ENCODE assay signal across 10 cellular contexts in genomic region chr5:72908666-72909065, GRCh38.
"Had no signal": no experiment of that assay in that cellular context is flagged by ENCODE, and none has a peak within 500 bp of the region (broad histone marks: within the 10 kb centered on the region; RNA-seq: fewer than 3 reads in every experiment).

No MANE protein-coding gene starts in this region.

- ATAC-seq: stimulated activated memory B cell treated with anti-CD40 and anti-IgM and Interleukin-4, amounts not matched to agents 10 μg/mL and 1 μg/mL and 100 μg/mL, for 72 hours had no signal

- H3K9me3 ChIP-seq: ascending aorta, esophagus squamous epithelium, transverse colon had no signal

- H3K4me1 ChIP-seq: ascending aorta, esophagus squamous epithelium, transverse colon had no signal

- DNase-seq: activated CD4-positive, alpha-beta T cell treated with anti-CD3 and anti-CD28 coated beads for 1 hour; activated CD4-positive, alpha-beta T cell treated with anti-CD3 and anti-CD28 coated beads, Interleukin-2, amount 50 U/mL, for 48 hours; activated gamma-delta T cell; activated naive CD8-positive, alpha-beta T cell treated with anti-CD3 and anti-CD28 coated beads, Interleukin-2, amount 10 ng/mL, durations not matched to agents 7 days and 5 days; activated T-cell treated with anti-CD3 and anti-CD28 coated beads, Interleukin-2, amount 50 U/mL, for 48 hours; esophagus squamous epithelium; hippocampal formation; transverse colon had no signal

- H3K27ac ChIP-seq: ascending aorta, esophagus squamous epithelium, transverse colon had no signal

- H3K27me3 ChIP-seq: ascending aorta, esophagus squamous epithelium, transverse colon had no signal

- H3K4me3 ChIP-seq: ascending aorta, esophagus squamous epithelium, transverse colon had no signal
